In genomic region chr22:42075277-42075676, GRCh38 we compare ENCODE assay signal across 11 cellular contexts. TPM values are rescaled to one million over a fixed set of nuclear protein-coding genes. Genes with fewer than 3 reads are reported as not detected.
DNase-seq lines count a peak whose midpoint lies in the region; ATAC-seq and TF ChIP-seq lines count a peak whose summit lies in the region.
"Had no signal": no experiment of that assay in that cellular context is flagged by ENCODE, and none has a peak within 500 bp of the region (broad histone marks: within the 10 kb centered on the region; RNA-seq: fewer than 3 reads in every experiment).

No MANE protein-coding gene starts in this region.

- H3K4me1 ChIP-seq in right atrium auricular region (peaks cover 0 to 54% of the 10 kb centered on the region in 2 donors), vagina (peaks cover 57% of the 10 kb centered on the region)

- H3K27me3 ChIP-seq in right atrium auricular region (no peaks in the 10 kb centered on the region), vagina (no peaks in the 10 kb centered on the region)

- H3K27me3 Mint-ChIP-seq in dendritic cell treated with granulocyte-macrophage colony-stimulating factor and Interleukin-4, amounts not matched to agents 40 ng/mL and 50 ng/mL, for 4 days = no peaks in the 10 kb centered on the region
- no peaks in the 10 kb centered on the region for H3K27me3 Mint-ChIP-seq in nephron (ENCODE audit: low read depth)

- DNase-seq in right atrium auricular region (ENCODE audit: low spot score) (no peak), left ventricle myocardium superior (no peak), vagina (ENCODE audit: extremely low spot score in 2 of 2) (no peak), NCI-H1105 (lab: John Stamatoyannopoulos, UW) (no peak), SHP77 (lab: John Stamatoyannopoulos, UW) (no peak), HUDEP-2 (lab: John Stamatoyannopoulos, UW; ENCODE audit: unreplicated experiment in 76 of 76) (no peak)
- DNase-seq: stimulated activated CD4-positive, alpha-beta T cell treated with anti-CD3 and anti-CD28 coated beads, Interleukin-4, amount 100 ng/mL, for 4 hours had no signal

- no peaks in the 10 kb centered on the region for H3K9me3 Mint-ChIP-seq in dendritic cell treated with granulocyte-macrophage colony-stimulating factor and Interleukin-4, amounts not matched to agents 40 ng/mL and 50 ng/mL, for 4 days
- H3K9me3 Mint-ChIP-seq in nephron = no peaks in the 10 kb centered on the region

- no peak for TF ChIP-seq POLR2A in vagina (IDR thresholded peaks at IDR 0.05)

- no peaks in the 10 kb centered on the region for H3K9me3 ChIP-seq in right atrium auricular region
- H3K9me3 ChIP-seq in vagina = no peaks in the 10 kb centered on the region

- H3K27ac ChIP-seq in right atrium auricular region (peak overlapping the region; percentile 84 to 96), vagina (peak overlapping the region; percentile 95)
- H3K27ac ChIP-seq: HL-60 had no signal

- no peaks in the 10 kb centered on the region for H3K36me3 ChIP-seq in right atrium auricular region
- H3K36me3 ChIP-seq in vagina = peaks cover 0 to 9% of the 10 kb centered on the region in 2 donors

- intact Hi-C loops in left ventricle myocardium superior (cut with micrococcal nuclease) = no loop called here
- intact Hi-C loops in dendritic cell treated with granulocyte-macrophage colony-stimulating factor and Interleukin-4, amounts not matched to agents 40 ng/mL and 50 ng/mL, for 4 days (cut with micrococcal nuclease) = no loop called here
- intact Hi-C loops in vagina (cut with DNase I) = loop anchor here (10.0 kb wide), 1 partner anchor 370 kb away; no protein-coding TSS in a partner anchor

- H3K27ac Mint-ChIP-seq in dendritic cell treated with granulocyte-macrophage colony-stimulating factor and Interleukin-4, amounts not matched to agents 40 ng/mL and 50 ng/mL, for 4 days = peak overlapping the region; percentile 96
- H3K27ac Mint-ChIP-seq in nephron = peak overlapping the region; percentile 63 to 84 (median 76)

- H3K4me1 Mint-ChIP-seq in dendritic cell treated with granulocyte-macrophage colony-stimulating factor and Interleukin-4, amounts not matched to agents 40 ng/mL and 50 ng/mL, for 4 days (ENCODE audit: low read depth) = peaks cover 66% of the 10 kb centered on the region
- peaks cover 58% of the 10 kb centered on the region for H3K4me1 Mint-ChIP-seq in nephron

- H3K4me3 ChIP-seq in right atrium auricular region (peak overlapping the region in 1 of 2 donors; percentile 71), vagina (peak overlapping the region; percentile 75 to 84)

- H3K4me3 Mint-ChIP-seq in dendritic cell treated with granulocyte-macrophage colony-stimulating factor and Interleukin-4, amounts not matched to agents 40 ng/mL and 50 ng/mL, for 4 days = peak overlapping the region; percentile 79
- peak overlapping the region in 2 of 3 experiments; percentile 43 to 58 for H3K4me3 Mint-ChIP-seq in nephron

- no peak for ATAC-seq in left ventricle myocardium superior
- ATAC-seq: HCT116 had no signal

- TF ChIP-seq CTCF in right atrium auricular region (IDR thresholded peaks at IDR 0.05) = no peak
- TF ChIP-seq CTCF in nephron (IDR thresholded peaks at IDR 0.05; ENCODE audit: unreplicated experiment in 3 of 3) = no peak
- TF ChIP-seq CTCF in vagina (IDR thresholded peaks at IDR 0.05) = no peak

- peaks cover 59% of the 10 kb centered on the region for H3K36me3 Mint-ChIP-seq in dendritic cell treated with granulocyte-macrophage colony-stimulating factor and Interleukin-4, amounts not matched to agents 40 ng/mL and 50 ng/mL, for 4 days (ENCODE audit: low read depth)
- no peaks in the 10 kb centered on the region for H3K36me3 Mint-ChIP-seq in nephron (ENCODE audit: low read depth)

RNA-seq across cellular contexts. Expression of gene PHETA2, which starts 1.2 kb away (rescaled TPM):
- 10 to 100 TPM in 1 of 2 donors, 1 to 10 TPM in 1; 6.5 to 12.7 TPM for total RNA-seq in right atrium auricular region
- 2.7 TPM for total RNA-seq in left ventricle myocardium superior
- 14.2 TPM for total RNA-seq in vagina

RNA-seq across cellular contexts. Expression of gene SMDT1, which starts 4.2 kb away (rescaled TPM):
- 10 to 100 TPM in 1 of 2 donors, 1 to 10 TPM in 1; 9.6 to 11.9 TPM for total RNA-seq in right atrium auricular region
- 165 TPM for total RNA-seq in left ventricle myocardium superior
- 40.3 TPM for total RNA-seq in vagina

RNA-seq across cellular contexts. Expression of gene NAGA, which starts 4.7 kb away (rescaled TPM):
- total RNA-seq in right atrium auricular region (10 to 100 TPM; 19.1 to 21.7 TPM), left ventricle myocardium superior (13.4 TPM), vagina (28.2 TPM)

RNA-seq across cellular contexts. Expression of gene NDUFA6, which starts 15.3 kb away (rescaled TPM):
- 100 to 1,000 TPM; 143 to 185 TPM for total RNA-seq in right atrium auricular region
- total RNA-seq in left ventricle myocardium superior = 316 TPM
- 42.0 TPM for total RNA-seq in vagina

RNA-seq across cellular contexts. Expression of gene CYP2D6, which starts 55.3 kb away (rescaled TPM):
- total RNA-seq in right atrium auricular region = not detected
- total RNA-seq in left ventricle myocardium superior = not detected
- total RNA-seq in vagina = 1.7 TPM
